ENCODE assay signal across 24 cellular contexts in the genomic region with DNA sequence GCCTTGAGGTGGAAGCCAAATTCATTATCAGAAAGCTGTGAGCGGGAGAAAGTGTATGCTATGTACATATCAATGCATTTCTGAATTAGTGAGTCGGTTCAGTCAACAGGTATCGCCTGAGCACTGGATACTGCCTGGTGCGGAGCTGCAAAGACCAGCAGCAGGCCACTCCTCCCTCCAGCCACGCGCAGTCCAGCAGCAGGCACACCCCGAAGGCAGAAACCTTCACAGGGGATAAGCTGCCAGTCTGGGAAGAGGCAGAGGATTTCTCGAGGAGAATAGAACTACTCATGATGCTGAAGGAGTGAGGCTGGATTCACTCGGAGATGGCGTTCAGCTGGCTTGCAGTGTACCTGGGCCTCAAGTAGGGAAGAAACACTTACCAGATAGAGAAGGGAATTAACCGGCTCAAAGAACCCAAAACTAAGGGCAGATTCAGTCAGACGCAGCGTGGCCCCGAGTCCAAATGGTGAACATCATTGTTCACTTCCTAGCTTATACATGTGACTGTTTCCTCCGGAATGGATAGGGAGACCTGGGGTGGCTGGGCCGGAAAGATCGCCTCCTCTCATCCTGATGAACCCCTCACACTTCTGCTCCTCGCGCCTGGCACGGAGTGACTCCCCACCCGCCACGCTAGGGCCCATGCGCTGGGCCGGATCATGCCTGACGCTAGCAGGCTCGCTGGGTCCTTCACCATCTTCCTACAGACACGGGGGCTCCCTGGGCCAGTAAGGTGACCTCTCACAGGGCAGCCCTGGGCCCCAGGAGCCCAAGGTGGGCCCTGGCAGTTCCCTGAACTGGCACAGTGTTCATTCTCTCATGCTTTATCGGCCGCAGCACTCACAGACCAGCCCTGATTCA.
"Had no signal": no experiment of that assay in that cellular context is flagged by ENCODE, and none has a peak within 500 bp of the region (broad histone marks: within the 10 kb centered on the region; RNA-seq: fewer than 3 reads in every experiment).

No MANE protein-coding gene starts in this region.

- H3K4me1 Mint-ChIP-seq: activated CD4-positive, alpha-beta memory T cell treated with anti-CD3 and anti-CD28 coated beads, Interleukin-2, amount 10 ng/mL, durations not matched to agents 7 days and 5 days; activated CD4-positive, alpha-beta T cell treated with anti-CD3 and anti-CD28 coated beads, Interleukin-2, amount 10 ng/mL, durations not matched to agents 24 days and 14 days; activated naive CD8-positive, alpha-beta T cell treated with anti-CD3 and anti-CD28 coated beads, Interleukin-2, amount 10 ng/mL, durations not matched to agents 7 days and 5 days; T-cell had no signal

- H3K4me3 ChIP-seq: coronary artery, esophagus squamous epithelium, gastrocnemius medialis, left lung, spleen, thoracic aorta, upper lobe of right lung had no signal

- H3K36me3 Mint-ChIP-seq: activated naive CD8-positive, alpha-beta T cell treated with anti-CD3 and anti-CD28 coated beads, Interleukin-2, amount 10 ng/mL, durations not matched to agents 7 days and 5 days; T-cell had no signal

- H3K27ac ChIP-seq: esophagus squamous epithelium, gastrocnemius medialis, left lung, spleen, thoracic aorta, upper lobe of right lung, VCaP had no signal

- H3K9me3 ChIP-seq: esophagus squamous epithelium, gastrocnemius medialis, thoracic aorta, upper lobe of right lung had no signal

- H3K27me3 ChIP-seq: gastrocnemius medialis, left lung, upper lobe of right lung had no signal

- H3K4me3 Mint-ChIP-seq: activated CD4-positive, alpha-beta memory T cell treated with anti-CD3 and anti-CD28 coated beads, Interleukin-2, amount 10 ng/mL, durations not matched to agents 7 days and 5 days; activated CD4-positive, alpha-beta T cell treated with anti-CD3 and anti-CD28 coated beads, Interleukin-2, amount 10 ng/mL, durations not matched to agents 24 days and 14 days; activated naive CD4-positive, alpha-beta T cell treated with anti-CD3 and anti-CD28 coated beads for 36 hours; activated naive CD8-positive, alpha-beta T cell treated with anti-CD3 and anti-CD28 coated beads, Interleukin-2, amount 10 ng/mL, durations not matched to agents 7 days and 5 days; activated T-cell treated with anti-CD3 and anti-CD28 coated beads, Interleukin-2, amount 50 U/mL, for 72 hours; T-cell; T-helper 2 cell treated with Interferon-gamma antibody and Interleukin-4, amounts not matched to agents 5 μg/mL and 100 μg/mL, for 36 hours had no signal

- H3K36me3 ChIP-seq: esophagus squamous epithelium, gastrocnemius medialis, left lung, spleen, thoracic aorta, upper lobe of right lung had no signal

- ATAC-seq: activated CD4-positive, CD25-positive, alpha-beta regulatory T cell treated with anti-CD3 and anti-CD28 coated beads, Interleukin-2, amount 50 U/mL, for 24 hours; activated T-cell treated with anti-CD3 and anti-CD28 coated beads, Interleukin-2, amount 50 U/mL, for 72 hours; gastrocnemius medialis; left lung; T-cell; upper lobe of right lung had no signal

- H3K4me1 ChIP-seq: esophagus squamous epithelium, gastrocnemius medialis, left lung, spleen, upper lobe of right lung had no signal

- H3K27ac Mint-ChIP-seq: activated CD4-positive, alpha-beta memory T cell treated with anti-CD3 and anti-CD28 coated beads, Interleukin-2, amount 10 ng/mL, durations not matched to agents 7 days and 5 days; activated CD4-positive, alpha-beta T cell treated with anti-CD3 and anti-CD28 coated beads, Interleukin-2, amount 10 ng/mL, durations not matched to agents 24 days and 14 days; activated naive CD4-positive, alpha-beta T cell treated with anti-CD3 and anti-CD28 coated beads for 36 hours; activated naive CD8-positive, alpha-beta T cell treated with anti-CD3 and anti-CD28 coated beads, Interleukin-2, amount 10 ng/mL, durations not matched to agents 7 days and 5 days; activated T-cell treated with anti-CD3 and anti-CD28 coated beads, Interleukin-2, amount 50 U/mL, for 72 hours; T-cell; T-helper 2 cell treated with Interferon-gamma antibody and Interleukin-4, amounts not matched to agents 5 μg/mL and 100 μg/mL, for 36 hours had no signal

- H3K9me3 Mint-ChIP-seq: T-helper 2 cell treated with Interferon-gamma antibody and Interleukin-4, amounts not matched to agents 5 μg/mL and 100 μg/mL, for 36 hours had no signal

- DNase-seq: activated CD4-positive, alpha-beta memory T cell treated with anti-CD3 and anti-CD28 coated beads, Interleukin-2, amount 10 ng/mL, durations not matched to agents 7 days and 5 days; activated CD4-positive, alpha-beta T cell treated with anti-CD3 and anti-CD28 coated beads, Interleukin-2, amount 10 ng/mL, durations not matched to agents 24 days and 14 days; activated effector memory CD4-positive, alpha-beta T cell treated with Interleukin-2 at 50 U/mL for 16 hours; activated naive CD4-positive, alpha-beta T cell treated with anti-CD3 and anti-CD28 coated beads for 36 hours; activated naive CD8-positive, alpha-beta T cell treated with anti-CD3 and anti-CD28 coated beads, Interleukin-2, amount 10 ng/mL, durations not matched to agents 7 days and 5 days; activated T-cell treated with anti-CD3 and anti-CD28 coated beads, Interleukin-2, amount 50 U/mL, for 72 hours; amniotic stem cell; cerebellar nuclear complex; esophagus squamous epithelium; gastrocnemius medialis; head of caudate nucleus; left lung; mammary epithelial cell; retina; spleen; stimulated activated CD4-positive, alpha-beta T cell treated with anti-CD3 and anti-CD28 coated beads, Interleukin-4, amount 100 ng/mL, for 1 hour; stimulated activated naive CD4-positive, alpha-beta T cell treated with Interleukin-2 at 50 U/mL for 16 hours; T-cell; upper lobe of right lung had no signal
